ENCODE assay signal across 2 cellular contexts in genomic region chr12:18297883-18298282, GRCh38.
TF ChIP-seq lines count a peak whose summit lies in the region.

No MANE protein-coding gene starts in this region.

TF ChIP-seq in GM23338, 12 proteins besides CTCF, POLR2A, EP300 and RAD21 (continued from another document):
- no peak for TF ChIP-seq POLR2AphosphoS5 (IDR thresholded peaks at IDR 0.05; ENCODE audit: low read depth)
- TF ChIP-seq ETS1 (IDR thresholded peaks at IDR 0.05), result no peak
TF ChIP-seq in GM23338: peak in this region for 1.

TF ChIP-seq in H1, 55 proteins besides CTCF, POLR2A, EP300 and RAD21 (continued from another document):
- TF ChIP-seq EZH2 (IDR thresholded peaks at IDR 0.05; ENCODE audit: low read depth, low read length, severe bottlenecking) (no peak), HDAC6 (IDR thresholded peaks at IDR 0.05; ENCODE audit: low read depth, low read length) (no peak), CHD7 (IDR thresholded peaks at IDR 0.05; ENCODE audit: insufficient replicate concordance, low read length) (peak; percentile 62), KDM5A (IDR thresholded peaks at IDR 0.05; ENCODE audit: low read length) (no peak), SRF (IDR thresholded peaks at IDR 0.05; ENCODE audit: low read depth, low read length) (no peak), TEAD4 (IDR thresholded peaks at IDR 0.05; ENCODE audit: low read depth, low read length) (no peak), GABPA (IDR thresholded peaks at IDR 0.05; ENCODE audit: borderline replicate concordance, insufficient read depth, low read length) (no peak)
